12 cellular contexts compared by ENCODE assay signal in the genomic region with DNA sequence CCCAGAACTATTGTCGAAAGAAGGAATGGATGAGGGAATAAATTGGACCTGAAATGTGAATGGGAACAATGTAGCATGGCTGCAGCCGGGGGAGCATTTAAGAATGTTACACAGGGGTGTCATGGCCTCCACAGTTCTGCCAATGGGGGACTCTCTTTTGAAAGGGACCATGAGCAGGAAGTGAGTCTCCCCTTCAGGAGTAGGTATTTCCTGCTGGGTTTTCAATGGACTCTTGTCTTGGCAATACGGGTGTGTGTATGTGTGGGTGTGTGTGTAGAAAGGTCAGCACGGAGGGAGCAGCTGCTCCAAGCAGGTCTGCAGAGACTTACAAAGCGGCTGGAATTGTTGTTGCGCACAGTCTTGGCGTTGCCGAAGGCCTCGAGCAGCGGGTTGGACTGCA. TPM values are rescaled to one million over a fixed set of nuclear protein-coding genes. Genes with fewer than 3 reads are reported as not detected.
DNase-seq lines count a peak whose midpoint lies in the region; ATAC-seq, FAIRE-seq and TF ChIP-seq lines count a peak whose summit lies in the region.
"Had no signal": no experiment of that assay in that cellular context is flagged by ENCODE, and none has a peak within 500 bp of the region (broad histone marks: within the 10 kb centered on the region; RNA-seq: fewer than 3 reads in every experiment).

No MANE protein-coding gene starts in this region.

- DNase-seq in Daoy (ENCODE audit: low read depth) (peak; percentile 56), left colon (no peak), midbrain (lab: John Stamatoyannopoulos, UW) (no peak), thyroid gland (no peak), kidney (no peak)
- DNase-seq in Jurkat, Clone E6-1 (ENCODE audit: low read depth, low spot score) = peak; percentile 76
- no peak for DNase-seq in activated T-helper 1 cell treated with anti-CD3 and anti-CD28 coated beads, Interleukin-12 subunit alpha, Interleukin-12 subunit beta, Interleukin-2, Interleukin-4 antibody, amounts not matched to agents 30 ng/mL and 10 ng/mL and 1 ng/mL, durations not matched to agents 14 hours and 24 hours and 36 hours (ENCODE audit: low spot score)
- DNase-seq: activated CD4-positive, alpha-beta T cell treated with anti-CD3 and anti-CD28 coated beads, Interleukin-2, amount 10 ng/mL, durations not matched to agents 7 days and 5 days; cortex of kidney; NCI-H1436 treated with DMSO at 0.1 percent for 48 hours had no signal

- H3K4me1 ChIP-seq in thyroid gland = no peaks in the 10 kb centered on the region
- H3K4me1 ChIP-seq in kidney (ENCODE audit: control insufficient read depth in 1 of 2, insufficient read depth in 1 of 2, low read depth in 1 of 2, low read length in 2 of 2) = no peaks in the 10 kb centered on the region

- intact Hi-C loops in activated T-helper 1 cell treated with anti-CD3 and anti-CD28 coated beads, Interleukin-12 subunit alpha, Interleukin-12 subunit beta, Interleukin-2, Interleukin-4 antibody, amounts not matched to agents 30 ng/mL and 10 ng/mL and 1 ng/mL, durations not matched to agents 14 hours and 24 hours and 36 hours (cut with micrococcal nuclease) = no loop called here
- intact Hi-C loops in left colon (cut with DNase I, micrococcal nuclease) = no loop called here
- intact Hi-C loops in thyroid gland (cut with DNase I) = no loop called here
- intact Hi-C loops in kidney (cut with DNase I) = no loop called here

- H3K36me3 ChIP-seq in thyroid gland (no peaks in the 10 kb centered on the region), kidney (ENCODE audit: control insufficient read depth in 1 of 2, insufficient read depth in 2 of 2, low read length in 2 of 2) (no peaks in the 10 kb centered on the region)

- ATAC-seq in left colon (peak; percentile 75), HG02884 (IDR thresholded peaks at IDR 0.05; ENCODE audit: unreplicated experiment) (no peak)

- H3K9me3 Mint-ChIP-seq in activated T-helper 1 cell treated with anti-CD3 and anti-CD28 coated beads, Interleukin-12 subunit alpha, Interleukin-12 subunit beta, Interleukin-2, Interleukin-4 antibody, amounts not matched to agents 30 ng/mL and 10 ng/mL and 1 ng/mL, durations not matched to agents 14 hours and 24 hours and 36 hours = no peaks in the 10 kb centered on the region
- H3K9me3 Mint-ChIP-seq: activated CD4-positive, alpha-beta T cell treated with anti-CD3 and anti-CD28 coated beads, Interleukin-2, amount 10 ng/mL, durations not matched to agents 7 days and 5 days; mesothelial cell of epicardium had no signal

- TF ChIP-seq POLR2A in thyroid gland (IDR thresholded peaks at IDR 0.05) = no peak

- no peak overlapping the region for H3K9ac ChIP-seq in kidney (ENCODE audit: low read length in 2 of 2)

- FAIRE-seq in kidney (lab: Jason Lieb, UNC) = no peak

- H3K9me3 ChIP-seq in thyroid gland = no peaks in the 10 kb centered on the region
- no peaks in the 10 kb centered on the region for H3K9me3 ChIP-seq in kidney (ENCODE audit: control insufficient read depth in 1 of 2, low read length in 2 of 2)

- H3K4me1 Mint-ChIP-seq in activated T-helper 1 cell treated with anti-CD3 and anti-CD28 coated beads, Interleukin-12 subunit alpha, Interleukin-12 subunit beta, Interleukin-2, Interleukin-4 antibody, amounts not matched to agents 30 ng/mL and 10 ng/mL and 1 ng/mL, durations not matched to agents 14 hours and 24 hours and 36 hours (ENCODE audit: low read depth) = peaks cover 11% of the 10 kb centered on the region
- H3K4me1 Mint-ChIP-seq: mesothelial cell of epicardium had no signal

- peaks cover 37% of the 10 kb centered on the region for H3K36me3 Mint-ChIP-seq in activated T-helper 1 cell treated with anti-CD3 and anti-CD28 coated beads, Interleukin-12 subunit alpha, Interleukin-12 subunit beta, Interleukin-2, Interleukin-4 antibody, amounts not matched to agents 30 ng/mL and 10 ng/mL and 1 ng/mL, durations not matched to agents 14 hours and 24 hours and 36 hours (ENCODE audit: low read depth)

- TF ChIP-seq CTCF in thyroid gland (IDR thresholded peaks at IDR 0.05) (no peak), kidney (IDR thresholded peaks at IDR 0.05; ENCODE audit: borderline replicate concordance, extremely low read depth, insufficient read depth) (no peak)

- peak overlapping the region; percentile 40 for H3K27ac Mint-ChIP-seq in activated T-helper 1 cell treated with anti-CD3 and anti-CD28 coated beads, Interleukin-12 subunit alpha, Interleukin-12 subunit beta, Interleukin-2, Interleukin-4 antibody, amounts not matched to agents 30 ng/mL and 10 ng/mL and 1 ng/mL, durations not matched to agents 14 hours and 24 hours and 36 hours
- H3K27ac Mint-ChIP-seq: activated CD4-positive, alpha-beta T cell treated with anti-CD3 and anti-CD28 coated beads, Interleukin-2, amount 10 ng/mL, durations not matched to agents 7 days and 5 days; mesothelial cell of epicardium had no signal

- no peak overlapping the region for H3K4me3 Mint-ChIP-seq in activated T-helper 1 cell treated with anti-CD3 and anti-CD28 coated beads, Interleukin-12 subunit alpha, Interleukin-12 subunit beta, Interleukin-2, Interleukin-4 antibody, amounts not matched to agents 30 ng/mL and 10 ng/mL and 1 ng/mL, durations not matched to agents 14 hours and 24 hours and 36 hours
- H3K4me3 Mint-ChIP-seq: activated CD4-positive, alpha-beta T cell treated with anti-CD3 and anti-CD28 coated beads, Interleukin-2, amount 10 ng/mL, durations not matched to agents 7 days and 5 days; mesothelial cell of epicardium had no signal

- 73 to 77% methylated on average over 10 of the region's 10 CpGs for WGBS in thyroid gland, 2 donors

- no peaks in the 10 kb centered on the region for H3K27me3 Mint-ChIP-seq in activated T-helper 1 cell treated with anti-CD3 and anti-CD28 coated beads, Interleukin-12 subunit alpha, Interleukin-12 subunit beta, Interleukin-2, Interleukin-4 antibody, amounts not matched to agents 30 ng/mL and 10 ng/mL and 1 ng/mL, durations not matched to agents 14 hours and 24 hours and 36 hours (ENCODE audit: insufficient read depth)
- H3K27me3 Mint-ChIP-seq: activated CD4-positive, alpha-beta T cell treated with anti-CD3 and anti-CD28 coated beads, Interleukin-2, amount 10 ng/mL, durations not matched to agents 7 days and 5 days had no signal

- no peak overlapping the region for H3K4me3 ChIP-seq in Jurkat, Clone E6-1 (ENCODE audit: low read length)
- no peak overlapping the region for H3K4me3 ChIP-seq in thyroid gland (replicated peaks in 1 of 3)
- no peak overlapping the region for H3K4me3 ChIP-seq in kidney (ENCODE audit: low read length in 2 of 2)

- no peaks in the 10 kb centered on the region for H3K27me3 ChIP-seq in thyroid gland

- H3K27ac ChIP-seq in thyroid gland (no peak overlapping the region), kidney (ENCODE audit: low read depth in 2 of 2, low read length in 2 of 2) (no peak overlapping the region)

RNA-seq across cellular contexts. Expression of a gene that starts 24.4 kb away (rescaled TPM):
- 0.24 TPM in 1 of 2 replicates, not detected in the other for total RNA-seq in Daoy (2014; rRNA removed; shearing (Covaris generic))
- 3.1 TPM for polyA plus RNA-seq in Jurkat, Clone E6-1 (2012; ENCODE audit: insufficient read depth, insufficient read length)
- 45.6 and 50.9 TPM in 2 replicates for total RNA-seq in activated T-helper 1 cell treated with anti-CD3 and anti-CD28 coated beads, Interleukin-12 subunit alpha, Interleukin-12 subunit beta, Interleukin-2, Interleukin-4 antibody, amounts not matched to agents 30 ng/mL and 10 ng/mL and 1 ng/mL, durations not matched to agents 14 hours and 24 hours and 36 hours
- total RNA-seq in left colon = 10 to 100 TPM in 1 of 2 donors, 1 to 10 TPM in 1; 5.4 to 12.1 TPM
- total RNA-seq in thyroid gland = 10 to 100 TPM in 1 of 4 donors, 1 to 10 TPM in 3; 5.1 to 21.5 (median 6.0) TPM
- total RNA-seq in kidney = 35.8 TPM
- 1.7 TPM for polyA plus RNA-seq in kidney (ENCODE audit: insufficient read depth, low read depth, low replicate concordance)

RNA-seq across cellular contexts. Expression of a gene that starts 38.8 kb away (rescaled TPM):
- 5.7 and 6.8 TPM in 2 replicates for total RNA-seq in Daoy (2014; rRNA removed; shearing (Covaris generic))
- polyA plus RNA-seq in Jurkat, Clone E6-1 (2012; ENCODE audit: insufficient read depth, insufficient read length) = 34.3 TPM
- 22.1 and 23.6 TPM in 2 replicates for total RNA-seq in activated T-helper 1 cell treated with anti-CD3 and anti-CD28 coated beads, Interleukin-12 subunit alpha, Interleukin-12 subunit beta, Interleukin-2, Interleukin-4 antibody, amounts not matched to agents 30 ng/mL and 10 ng/mL and 1 ng/mL, durations not matched to agents 14 hours and 24 hours and 36 hours
- 10 to 100 TPM; 22.1 to 22.4 TPM for total RNA-seq in left colon
- 10 to 100 TPM in 3 of 4 donors, 1 to 10 TPM in 1; 9.1 to 44.3 (median 34.4) TPM for total RNA-seq in thyroid gland
- total RNA-seq in kidney = 29.6 TPM
- polyA plus RNA-seq in kidney (ENCODE audit: insufficient read depth, low read depth, low replicate concordance) = 20.4 TPM

RNA-seq across cellular contexts. Expression of a gene that starts 50.4 kb away (rescaled TPM):
- total RNA-seq in Daoy (2014; rRNA removed; shearing (Covaris generic)) = not detected in 2 replicates
- polyA plus RNA-seq in Jurkat, Clone E6-1 (2012; ENCODE audit: insufficient read depth, insufficient read length) = 0.85 TPM
- total RNA-seq in activated T-helper 1 cell treated with anti-CD3 and anti-CD28 coated beads, Interleukin-12 subunit alpha, Interleukin-12 subunit beta, Interleukin-2, Interleukin-4 antibody, amounts not matched to agents 30 ng/mL and 10 ng/mL and 1 ng/mL, durations not matched to agents 14 hours and 24 hours and 36 hours = 0.10 and 0.44 TPM in 2 replicates
- under 1 TPM; 0.46 to 0.70 TPM for total RNA-seq in left colon
- 1 to 10 TPM in 1 of 4 donors, under 1 TPM in 2, not detected in 1; 0.58 to 2.0 (median 0.81) TPM for total RNA-seq in thyroid gland
- 4.6 TPM for total RNA-seq in kidney
- polyA plus RNA-seq in kidney (ENCODE audit: insufficient read depth, low read depth, low replicate concordance) = 0.99 TPM

RNA-seq across cellular contexts. Expression of a gene that starts 57.7 kb away (rescaled TPM):
- 3.1 and 6.6 TPM in 2 replicates for total RNA-seq in Daoy (2014; rRNA removed; shearing (Covaris generic))
- 24.6 TPM for polyA plus RNA-seq in Jurkat, Clone E6-1 (2012; ENCODE audit: insufficient read depth, insufficient read length)
- 3.2 and 3.3 TPM in 2 replicates for total RNA-seq in activated T-helper 1 cell treated with anti-CD3 and anti-CD28 coated beads, Interleukin-12 subunit alpha, Interleukin-12 subunit beta, Interleukin-2, Interleukin-4 antibody, amounts not matched to agents 30 ng/mL and 10 ng/mL and 1 ng/mL, durations not matched to agents 14 hours and 24 hours and 36 hours
- total RNA-seq in left colon (1 to 10 TPM; 4.2 to 8.9 TPM), thyroid gland (10 to 100 TPM in 3 of 4 donors, 1 to 10 TPM in 1; 7.6 to 20.9 (median 14.7) TPM), kidney (48.8 TPM)
- polyA plus RNA-seq in kidney (ENCODE audit: insufficient read depth, low read depth, low replicate concordance) = 8.9 TPM

Comparison
In these comparisons a context has a peak if more than half of its experiments do, and no peak if none do; other contexts are left out.
1. DNase-seq: peak in Daoy (single experiment) and Jurkat, Clone E6-1 (single experiment); none in activated T-helper 1 cell treated with anti-CD3 and anti-CD28 coated beads, Interleukin-12 subunit alpha, Interleukin-12 subunit beta, Interleukin-2, Interleukin-4 antibody, amounts not matched to agents 30 ng/mL and 10 ng/mL and 1 ng/mL, durations not matched to agents 14 hours and 24 hours and 36 hours (single experiment), left colon (0 of 2), midbrain (single experiment), thyroid gland (0 of 2) and kidney (single experiment).